Comparison of ENCODE assay signal across 10 cellular contexts in genomic region chr1:36465731-36466369, GRCh38. TPM values are rescaled to one million over a fixed set of nuclear protein-coding genes. Genes with fewer than 3 reads are reported as not detected.
DNase-seq lines count a peak whose midpoint lies in the region; FAIRE-seq and TF ChIP-seq lines count a peak whose summit lies in the region.
"Had no signal": no experiment of that assay in that cellular context is flagged by ENCODE, and none has a peak within 500 bp of the region (broad histone marks: within the 10 kb centered on the region; RNA-seq: fewer than 3 reads in every experiment).

No MANE protein-coding gene starts in this region.

- H3K9me3 ChIP-seq in Caco-2 = no peaks in the 10 kb centered on the region
- no peaks in the 10 kb centered on the region for H3K9me3 ChIP-seq in neural progenitor cell (ENCODE audit: low read depth)
- no peaks in the 10 kb centered on the region for H3K9me3 ChIP-seq in small intestine (ENCODE audit: control insufficient read depth, low read depth)

- H3K27me3 Mint-ChIP-seq in Caco-2 (ENCODE audit: insufficient read depth, unreplicated experiment) (no peaks in the 10 kb centered on the region), HFFc6 (ENCODE audit: insufficient read depth) (peaks cover 5% of the 10 kb centered on the region), neural progenitor cell (ENCODE audit: insufficient read depth, low read depth) (peaks cover 10% of the 10 kb centered on the region)
- no peaks in the 10 kb centered on the region for H3K27me3 Mint-ChIP-seq in dendritic cell treated with granulocyte-macrophage colony-stimulating factor and Interleukin-4, amounts not matched to agents 40 ng/mL and 50 ng/mL, for 4 days

- H3K4me1 ChIP-seq in Caco-2 (peaks cover 13% of the 10 kb centered on the region), neural progenitor cell (peaks cover 16% of the 10 kb centered on the region), small intestine (ENCODE audit: control insufficient read depth in 2 of 2, insufficient read depth in 1 of 2, low read depth in 1 of 2, low read length in 1 of 2) (peaks cover 0 to 2% of the 10 kb centered on the region in 2 donors)

- WGBS in small intestine, 3 donors = 57 to 66% (median 64%) methylated on average over 4 of the region's 4 CpGs

- CTCF ChIA-PET in Caco-2 (lab: Charles Lee) = no interaction called here

- H3F3A ChIP-seq in neural progenitor cell (ENCODE audit: low read depth) = peaks cover 18% of the 10 kb centered on the region

- H3K36me3 ChIP-seq in Caco-2 (ENCODE audit: control insufficient read depth, insufficient read depth, low read length) (no peaks in the 10 kb centered on the region), neural progenitor cell (no peaks in the 10 kb centered on the region), small intestine (ENCODE audit: control insufficient read depth in 2 of 2, insufficient read depth in 2 of 2, low read length in 2 of 2) (peaks cover 0 to 2% of the 10 kb centered on the region in 2 donors)

- H3K27me3 ChIP-seq in Caco-2 (replicated peaks; ENCODE audit: control insufficient read depth, insufficient read depth, low read length) (no peaks in the 10 kb centered on the region), neural progenitor cell (no peaks in the 10 kb centered on the region), small intestine (ENCODE audit: control insufficient read depth in 2 of 2, insufficient read depth in 2 of 2, low read length in 2 of 2) (no peaks in the 10 kb centered on the region)

- peak overlapping the region; percentile 90 for H3K4me3 Mint-ChIP-seq in Caco-2 (ENCODE audit: unreplicated experiment)
- peak overlapping the region; percentile 11 for H3K4me3 Mint-ChIP-seq in HFFc6
- H3K4me3 Mint-ChIP-seq in dendritic cell treated with granulocyte-macrophage colony-stimulating factor and Interleukin-4, amounts not matched to agents 40 ng/mL and 50 ng/mL, for 4 days = no peak overlapping the region
- H3K4me3 Mint-ChIP-seq in neural progenitor cell = no peak overlapping the region

- POLR2A ChIA-PET in Caco-2 (lab: Charles Lee) = no interaction called here

- H3K27ac ChIP-seq in neural progenitor cell = no peak overlapping the region
- no peak overlapping the region for H3K27ac ChIP-seq in small intestine (ENCODE audit: low read depth in 1 of 2, low read length in 1 of 2)

- no peak overlapping the region for H2AFZ ChIP-seq in neural progenitor cell (replicated peaks)

- no peak overlapping the region for H3K4me2 ChIP-seq in neural progenitor cell

- no peak for FAIRE-seq in small intestine (lab: Jason Lieb, UNC)

- H3K4me3 ChIP-seq in Caco-2 (ENCODE audit: low read depth, low read length) = no peak overlapping the region
- H3K4me3 ChIP-seq in neural progenitor cell = no peak overlapping the region
- H3K4me3 ChIP-seq in small intestine (ENCODE audit: low read depth in 1 of 2, low read length in 2 of 2) = no peak overlapping the region

- no TSS peak for BruUV-seq in Caco-2 (replicated peaks; lab: Mats Ljungman, UMichigan)

- H3K9ac ChIP-seq in neural progenitor cell = no peak overlapping the region

- H3K79me2 ChIP-seq in neural progenitor cell (ENCODE audit: low read depth) = peaks cover 19% of the 10 kb centered on the region

- H3K27ac Mint-ChIP-seq in Caco-2 (ENCODE audit: unreplicated experiment) = peak overlapping the region; percentile 91
- H3K27ac Mint-ChIP-seq in HFFc6 = peak overlapping the region; percentile 95
- H3K27ac Mint-ChIP-seq in dendritic cell treated with granulocyte-macrophage colony-stimulating factor and Interleukin-4, amounts not matched to agents 40 ng/mL and 50 ng/mL, for 4 days = peak overlapping the region; percentile 96
- H3K27ac Mint-ChIP-seq in neural progenitor cell = peak overlapping the region; percentile 81

- DNase-seq in Caco-2 (no peak), HFFc6 (no peak), neural progenitor cell (ENCODE audit: low spot score) (no peak), amniotic stem cell (lab: John Stamatoyannopoulos, UW) (no peak), small intestine (no peak), NCI-H1092 (lab: John Stamatoyannopoulos, UW) (no peak)
- DNase-seq: amygdala; NCI-H1694 treated with DMSO at 0.1 percent for 48 hours; stimulated activated CD4-positive, alpha-beta T cell treated with anti-CD3 and anti-CD28 coated beads, Interleukin-12 subunit alpha, Interleukin-12 subunit beta, amount 100 ng/mL, for 4 hours had no signal

- TF ChIP-seq CTCF in Caco-2 (IDR thresholded peaks at IDR 0.05; ENCODE audit: insufficient read depth in 1 of 2, low read depth in 1 of 2, low read length in 1 of 2, severe bottlenecking in 1 of 2, unreplicated experiment in 1 of 2) (no peak), HFFc6 (IDR thresholded peaks at IDR 0.05) (no peak), neural progenitor cell (IDR thresholded peaks at IDR 0.05) (no peak)

- intact Hi-C loops in Caco-2 (cut with micrococcal nuclease; ENCODE audit: unreplicated experiment) = loop anchor here (2.0 kb wide), 1 partner anchor 21 kb away; no protein-coding TSS in a partner anchor
- intact Hi-C loops in dendritic cell treated with granulocyte-macrophage colony-stimulating factor and Interleukin-4, amounts not matched to agents 40 ng/mL and 50 ng/mL, for 4 days (cut with micrococcal nuclease) = loop anchor here (2.0 kb wide), 1 partner anchor 15 kb away; the partner anchor contains the start of gene OSCP1

- no peaks in the 10 kb centered on the region for H3K9me3 Mint-ChIP-seq in Caco-2 (ENCODE audit: unreplicated experiment)
- no peaks in the 10 kb centered on the region for H3K9me3 Mint-ChIP-seq in HFFc6
- no peaks in the 10 kb centered on the region for H3K9me3 Mint-ChIP-seq in dendritic cell treated with granulocyte-macrophage colony-stimulating factor and Interleukin-4, amounts not matched to agents 40 ng/mL and 50 ng/mL, for 4 days
- no peaks in the 10 kb centered on the region for H3K9me3 Mint-ChIP-seq in neural progenitor cell

- H3K36me3 Mint-ChIP-seq in Caco-2 (ENCODE audit: insufficient read depth, unreplicated experiment) (peaks cover 12% of the 10 kb centered on the region), HFFc6 (ENCODE audit: low read depth) (peaks cover 7% of the 10 kb centered on the region; the same call in 1 of the 2 replicates), neural progenitor cell (peaks cover 7% of the 10 kb centered on the region)
- H3K36me3 Mint-ChIP-seq in dendritic cell treated with granulocyte-macrophage colony-stimulating factor and Interleukin-4, amounts not matched to agents 40 ng/mL and 50 ng/mL, for 4 days (ENCODE audit: low read depth) = peaks cover 76% of the 10 kb centered on the region

- H3K4me1 Mint-ChIP-seq in Caco-2 (ENCODE audit: low read depth, unreplicated experiment) (peaks cover 12% of the 10 kb centered on the region), HFFc6 (ENCODE audit: low read depth) (peaks cover 30% of the 10 kb centered on the region), neural progenitor cell (peaks cover 24% of the 10 kb centered on the region)
- H3K4me1 Mint-ChIP-seq in dendritic cell treated with granulocyte-macrophage colony-stimulating factor and Interleukin-4, amounts not matched to agents 40 ng/mL and 50 ng/mL, for 4 days (ENCODE audit: low read depth) = peaks cover 58% of the 10 kb centered on the region

- no peaks in the 10 kb centered on the region for H4K20me1 ChIP-seq in neural progenitor cell (ENCODE audit: low read depth)

RNA-seq across cellular contexts. Expression of gene MRPS15, which starts 1.7 kb away (rescaled TPM):
- total RNA-seq in Caco-2 (2022) (70.2 and 77.0 TPM in 2 replicates), neural progenitor cell (ENCODE audit: low replicate concordance) (75.2 and 109 TPM in 2 replicates)
- 10 to 100 TPM; 74.1 to 96.1 (median 88.4) TPM for total RNA-seq in HFFc6 (2021; fragmentation: NEBNext Ultra II Directional; extraction: Animal tissue kit (Norgen Biotek cat#: 25700))
- 100 to 1,000 TPM; 102 to 122 (median 116) TPM for polyA plus RNA-seq in small intestine

RNA-seq across cellular contexts. Expression of gene OSCP1, which starts 15.6 kb away (rescaled TPM):
- total RNA-seq in Caco-2 (2022) (0.51 and 0.91 TPM in 2 replicates), neural progenitor cell (ENCODE audit: low replicate concordance) (7.8 and 8.2 TPM in 2 replicates)
- total RNA-seq in HFFc6 (2021; fragmentation: NEBNext Ultra II Directional; extraction: Animal tissue kit (Norgen Biotek cat#: 25700)) = 10 to 100 TPM in 1 of 6 experiments, 1 to 10 TPM in 5; 6.0 to 11.0 (median 7.2) TPM
- 1 to 10 TPM in 2 of 3 donors, under 1 TPM in 1; 0.89 to 4.3 (median 1.4) TPM for polyA plus RNA-seq in small intestine

RNA-seq across cellular contexts. Expression of gene CSF3R, which starts 16.9 kb away (rescaled TPM):
- total RNA-seq in Caco-2 (2022) (1.3 and 1.4 TPM in 2 replicates), neural progenitor cell (ENCODE audit: low replicate concordance) (0.56 TPM in 1 of 2 replicates, not detected in the other)
- total RNA-seq in HFFc6 (2021; fragmentation: NEBNext Ultra II Directional; extraction: Animal tissue kit (Norgen Biotek cat#: 25700)) = not detected
- polyA plus RNA-seq in small intestine = 1 to 10 TPM; 1.4 to 5.1 (median 2.4) TPM

Comparison
In these comparisons a context has a peak if more than half of its experiments do, and no peak if none do; other contexts are left out.
1. H3K4me3 Mint-ChIP-seq: peak in Caco-2 (single experiment) and HFFc6 (single experiment); none in dendritic cell treated with granulocyte-macrophage colony-stimulating factor and Interleukin-4, amounts not matched to agents 40 ng/mL and 50 ng/mL, for 4 days (single experiment) and neural progenitor cell (single experiment).
2. Peak in every context shown above with its lines, with median percentiles within 50 percentile points of each other: H3K27ac Mint-ChIP-seq.